23 cellular contexts compared by ENCODE assay signal in genomic region chr9:86801246-86801645, GRCh38.
DNase-seq lines count a peak whose midpoint lies in the region; ATAC-seq and TF ChIP-seq lines count a peak whose summit lies in the region.
"Had no signal": no experiment of that assay in that cellular context is flagged by ENCODE, and none has a peak within 500 bp of the region (broad histone marks: within the 10 kb centered on the region; RNA-seq: fewer than 3 reads in every experiment).

No MANE protein-coding gene starts in this region.

- no peak overlapping the region for H3K4me3 ChIP-seq in MG63
- no peak overlapping the region for H3K4me3 ChIP-seq in smooth muscle cell
- H3K4me3 ChIP-seq: breast epithelium, coronary artery, esophagus muscularis mucosa, heart left ventricle, Peyer's patch had no signal

- H3K4me2 ChIP-seq in smooth muscle cell: peak overlapping the region; percentile 14
- H3K4me2 ChIP-seq: KMS-11 had no signal

- H3K36me3 ChIP-seq in MG63 (no peaks in the 10 kb centered on the region), smooth muscle cell (ENCODE audit: low read depth) (no peaks in the 10 kb centered on the region)
- H3K36me3 ChIP-seq: breast epithelium, esophagus muscularis mucosa, heart left ventricle, Peyer's patch had no signal

- peaks cover 6% of the 10 kb centered on the region for H3F3A ChIP-seq in smooth muscle cell (ENCODE audit: low read depth)

- peak; percentile 12 for DNase-seq in MG63
- peak; percentile 13 for DNase-seq in ecto neural progenitor cell (ENCODE audit: low spot score)
- peak; percentile 47 for DNase-seq in left ventricle myocardium superior
- no peak for DNase-seq in smooth muscle cell (lab: John Stamatoyannopoulos, UW; ENCODE audit: unreplicated experiment)
- DNase-seq in NCI-H187 treated with DMSO at 0.1 percent for 48 hours (lab: John Stamatoyannopoulos, UW): no peak
- DNase-seq in retina: no peak
- DNase-seq: activated CD4-positive, alpha-beta T cell treated with anti-CD3 and anti-CD28 coated beads for 1 hour; activated CD8-positive, alpha-beta T cell treated with anti-CD3 and anti-CD28 coated beads for 36 hours; activated effector memory CD4-positive, alpha-beta T cell treated with Interleukin-2 at 50 U/mL for 16 hours; activated naive CD8-positive, alpha-beta T cell treated with anti-CD3 and anti-CD28 coated beads, Interleukin-2, amount 10 ng/mL, durations not matched to agents 7 days and 5 days; CD4-positive, CD25-positive, alpha-beta regulatory T cell; heart left ventricle; naive thymus-derived CD8-positive, alpha-beta T cell; NCI-H1694; NCI-H2171 treated with DMSO at 0.1 percent for 48 hours; NCI-H526 treated with DMSO at 0.1 percent for 48 hours; Peyer's patch; stimulated activated naive CD8-positive, alpha-beta T cell treated with anti-CD3 and anti-CD28 coated beads, Interleukin-15, Interleukin-2, amounts not matched to agents 100 U/mL and 50 U/mL, for 24 hours had no signal

- no peak for TF ChIP-seq CTCF in smooth muscle cell (IDR thresholded peaks at IDR 0.05; ENCODE audit: borderline replicate concordance, insufficient read depth, poor library complexity, severe bottlenecking)

- WGBS in smooth muscle cell (ENCODE audit: low lambda C conversion rate): 69% methylated on average over 5 of the region's 5 CpGs

- peaks cover 3% of the 10 kb centered on the region for H3K4me1 ChIP-seq in smooth muscle cell (ENCODE audit: low read depth)
- H3K4me1 ChIP-seq: breast epithelium, Peyer's patch had no signal

- no peak overlapping the region for H3K9ac ChIP-seq in smooth muscle cell (ENCODE audit: low read depth)
- H3K9ac ChIP-seq: KMS-11 had no signal

- H3K9me3 ChIP-seq in MG63 (no peaks in the 10 kb centered on the region), smooth muscle cell (replicated peaks; ENCODE audit: low read depth) (no peaks in the 10 kb centered on the region)
- H3K9me3 ChIP-seq: breast epithelium, esophagus muscularis mucosa, heart left ventricle, Peyer's patch had no signal

- intact Hi-C loops in left ventricle myocardium superior (cut with micrococcal nuclease): no loop called here

- H3K79me2 ChIP-seq in smooth muscle cell (ENCODE audit: low read depth): no peaks in the 10 kb centered on the region

- peak overlapping the region; percentile 7 for H3K27ac ChIP-seq in smooth muscle cell (ENCODE audit: low read depth)
- H3K27ac ChIP-seq: breast epithelium, coronary artery, KMS-11, Peyer's patch had no signal

- ATAC-seq in left ventricle myocardium superior (peak; percentile 62), HG02870 (IDR thresholded peaks at IDR 0.05; ENCODE audit: unreplicated experiment) (no peak)
- ATAC-seq: activated CD8-positive, alpha-beta T cell treated with anti-CD3 and anti-CD28 coated beads for 36 hours; naive thymus-derived CD8-positive, alpha-beta T cell; stimulated activated naive CD8-positive, alpha-beta T cell treated with anti-CD3 and anti-CD28 coated beads, Interleukin-15, Interleukin-2, amounts not matched to agents 100 U/mL and 50 U/mL, for 24 hours had no signal

- H3K27me3 ChIP-seq in MG63 (no peaks in the 10 kb centered on the region), smooth muscle cell (ENCODE audit: low read depth) (no peaks in the 10 kb centered on the region)
- H3K27me3 ChIP-seq: breast epithelium, esophagus muscularis mucosa, heart left ventricle, Peyer's patch had no signal

- no peaks in the 10 kb centered on the region for H4K20me1 ChIP-seq in smooth muscle cell (ENCODE audit: low read depth)

- H2AFZ ChIP-seq in smooth muscle cell (ENCODE audit: low read depth): no peak overlapping the region

Comparison
In these comparisons a context has a peak if more than half of its experiments do, and no peak if none do; other contexts are left out.
1. DNase-seq: peak in MG63 (single experiment), ecto neural progenitor cell (single experiment) and left ventricle myocardium superior (single experiment); none in smooth muscle cell (single experiment), NCI-H187 treated with DMSO at 0.1 percent for 48 hours (single experiment) and retina (single experiment).